In genomic region chr3:46943237-46944187, GRCh38 we compare ENCODE assay signal across 9 cellular contexts. TPM values are rescaled to one million over a fixed set of nuclear protein-coding genes. Genes with fewer than 3 reads are reported as not detected.
DNase-seq lines count a peak whose midpoint lies in the region; ATAC-seq and TF ChIP-seq lines count a peak whose summit lies in the region.
"Had no signal": no experiment of that assay in that cellular context is flagged by ENCODE, and none has a peak within 500 bp of the region (broad histone marks: within the 10 kb centered on the region; RNA-seq: fewer than 3 reads in every experiment).

No MANE protein-coding gene starts in this region.

- intact Hi-C loops in activated CD8-positive, alpha-beta T cell treated with anti-CD3 and anti-CD28 coated beads for 36 hours (cut with micrococcal nuclease) = no loop called here
- intact Hi-C loops in spleen (cut with DNase I; ENCODE audit: low total_unique reads) (no loop called here), ovary (cut with DNase I) (no loop called here)

- peak overlapping the region in 4 of 8 donors; percentile 1 to 91 (median 36) for H3K27ac ChIP-seq in spleen
- no peak overlapping the region for H3K27ac ChIP-seq in ovary

- H3K9me3 Mint-ChIP-seq in activated CD8-positive, alpha-beta T cell treated with anti-CD3 and anti-CD28 coated beads for 36 hours = no peaks in the 10 kb centered on the region
- H3K9me3 Mint-ChIP-seq in activated naive CD4-positive, alpha-beta T cell treated with anti-CD3 and anti-CD28 coated beads, Interleukin-2, amount 10 ng/mL, durations not matched to agents 7 days and 5 days = no peaks in the 10 kb centered on the region

- no peaks in the 10 kb centered on the region for H3K27me3 Mint-ChIP-seq in activated CD8-positive, alpha-beta T cell treated with anti-CD3 and anti-CD28 coated beads for 36 hours
- H3K27me3 Mint-ChIP-seq in activated naive CD4-positive, alpha-beta T cell treated with anti-CD3 and anti-CD28 coated beads, Interleukin-2, amount 10 ng/mL, durations not matched to agents 7 days and 5 days = no peaks in the 10 kb centered on the region

- TF ChIP-seq CTCF in activated CD8-positive, alpha-beta T cell treated with anti-CD3 and anti-CD28 coated beads for 36 hours (IDR thresholded peaks at IDR 0.05) = no peak
- TF ChIP-seq CTCF in spleen (IDR thresholded peaks at IDR 0.05 in 8 of 11, conservative IDR thresholded peaks at IDR 0.05 in 3 of 11) = no peak
- no peak for TF ChIP-seq CTCF in ovary (IDR thresholded peaks at IDR 0.05)

- CTCF ChIA-PET in activated CD8-positive, alpha-beta T cell treated with anti-CD3 and anti-CD28 coated beads for 36 hours (lab: Charles Lee) = no interaction called here
- CTCF ChIA-PET in activated naive CD4-positive, alpha-beta T cell treated with anti-CD3 and anti-CD28 coated beads, Interleukin-2, amount 10 ng/mL, durations not matched to agents 7 days and 5 days (lab: Charles Lee) = interaction anchor here (0.6 kb wide), 1 partner anchor 420 kb away, joined by 3 read pairs; no protein-coding TSS in a partner anchor

- peaks cover 45% of the 10 kb centered on the region for H3K36me3 Mint-ChIP-seq in activated CD8-positive, alpha-beta T cell treated with anti-CD3 and anti-CD28 coated beads for 36 hours (ENCODE audit: low read depth)
- H3K36me3 Mint-ChIP-seq in activated naive CD4-positive, alpha-beta T cell treated with anti-CD3 and anti-CD28 coated beads, Interleukin-2, amount 10 ng/mL, durations not matched to agents 7 days and 5 days = peaks cover 46% of the 10 kb centered on the region

- H3K4me1 Mint-ChIP-seq in activated CD8-positive, alpha-beta T cell treated with anti-CD3 and anti-CD28 coated beads for 36 hours (ENCODE audit: low read depth) = peaks cover 56% of the 10 kb centered on the region
- peaks cover 62% of the 10 kb centered on the region for H3K4me1 Mint-ChIP-seq in activated naive CD4-positive, alpha-beta T cell treated with anti-CD3 and anti-CD28 coated beads, Interleukin-2, amount 10 ng/mL, durations not matched to agents 7 days and 5 days

- H3K4me3 Mint-ChIP-seq in activated CD8-positive, alpha-beta T cell treated with anti-CD3 and anti-CD28 coated beads for 36 hours = no peak overlapping the region
- no peak overlapping the region for H3K4me3 Mint-ChIP-seq in activated naive CD4-positive, alpha-beta T cell treated with anti-CD3 and anti-CD28 coated beads, Interleukin-2, amount 10 ng/mL, durations not matched to agents 7 days and 5 days

- H3K4me3 ChIP-seq in iPS-15b (ENCODE audit: low read depth, low read length) (no peak overlapping the region), spleen (no peak overlapping the region), ovary (no peak overlapping the region)

- peak; percentile 56 for ATAC-seq in GM19438 (IDR thresholded peaks at IDR 0.05; ENCODE audit: low read depth, unreplicated experiment)
- ATAC-seq in activated CD8-positive, alpha-beta T cell treated with anti-CD3 and anti-CD28 coated beads for 36 hours = no peak
- ATAC-seq in GM18870 (IDR thresholded peaks at IDR 0.05; ENCODE audit: unreplicated experiment) = no peak

- TF ChIP-seq POLR2A in spleen (IDR thresholded peaks at IDR 0.05) (no peak), ovary (IDR thresholded peaks at IDR 0.05) (no peak)

- no peaks in the 10 kb centered on the region for H3K9me3 ChIP-seq in iPS-15b (ENCODE audit: control insufficient read depth, insufficient read depth, low read length)
- no peaks in the 10 kb centered on the region for H3K9me3 ChIP-seq in spleen
- H3K9me3 ChIP-seq in ovary = no peaks in the 10 kb centered on the region

- H3K27me3 ChIP-seq in iPS-15b (ENCODE audit: control insufficient read depth, insufficient read depth, low read length) (no peaks in the 10 kb centered on the region), spleen (replicated peaks in 1 of 7) (no peaks in the 10 kb centered on the region), ovary (no peaks in the 10 kb centered on the region)

- TF ChIP-seq EP300 in ovary (IDR thresholded peaks at IDR 0.05) = no peak

- no peak for DNase-seq in activated CD8-positive, alpha-beta T cell treated with anti-CD3 and anti-CD28 coated beads for 36 hours
- peak; percentile 47 for DNase-seq in spleen
- DNase-seq in stimulated activated CD4-positive, alpha-beta T cell treated with anti-CD3 and anti-CD28 coated beads, Interleukin-4, amount 100 ng/mL, for 4 hours = no peak
- DNase-seq in ovary = no peak
- DNase-seq in activated naive CD4-positive, alpha-beta T cell treated with anti-CD3 and anti-CD28 coated beads, Interleukin-2, amount 10 ng/mL, durations not matched to agents 7 days and 5 days = no peak
- DNase-seq: NCI-H1436 had no signal

- H3K27ac Mint-ChIP-seq in activated CD8-positive, alpha-beta T cell treated with anti-CD3 and anti-CD28 coated beads for 36 hours = peak overlapping the region; percentile 11
- H3K27ac Mint-ChIP-seq in activated naive CD4-positive, alpha-beta T cell treated with anti-CD3 and anti-CD28 coated beads, Interleukin-2, amount 10 ng/mL, durations not matched to agents 7 days and 5 days = no peak overlapping the region

- POLR2A ChIA-PET in activated CD8-positive, alpha-beta T cell treated with anti-CD3 and anti-CD28 coated beads for 36 hours (lab: Charles Lee) = interaction anchor here (1.0 to 1.4 kb wide), 2 partner anchors 8 to 10 kb away, joined by 3 read pairs; no protein-coding TSS in a partner anchor

- H3K4me1 ChIP-seq in iPS-15b (ENCODE audit: control insufficient read depth, insufficient read depth, low read length) (peaks cover 19% of the 10 kb centered on the region), spleen (peaks cover 35 to 96% (median 75%) of the 10 kb centered on the region in 6 donors), ovary (ENCODE audit: insufficient read depth) (peaks cover 31% of the 10 kb centered on the region)

- H3K36me3 ChIP-seq in iPS-15b (ENCODE audit: control insufficient read depth, insufficient read depth, low read length) (peaks cover 18% of the 10 kb centered on the region), spleen (peaks cover 0 to 52% (median 17%) of the 10 kb centered on the region in 6 donors), ovary (no peaks in the 10 kb centered on the region)

- peak overlapping the region; percentile 26 for H3K9ac ChIP-seq in iPS-15b (ENCODE audit: low read depth, low read length)

- WGBS in spleen, 5 donors = 73 to 81% (median 75%) methylated on average over 12 of the region's 12 CpGs
- 62 to 71% (median 65%) methylated on average over 12 of the region's 12 CpGs for WGBS in ovary, 3 donors

RNA-seq across cellular contexts. Expression of gene CCDC12, which starts 33.0 kb away (rescaled TPM):
- 10 to 100 TPM; 51.2 to 51.6 TPM for total RNA-seq in activated CD8-positive, alpha-beta T cell treated with anti-CD3 and anti-CD28 coated beads for 36 hours
- total RNA-seq in spleen (10 to 100 TPM; 36.5 to 71.4 (median 54.7) TPM), ovary (10 to 100 TPM; 32.2 to 50.1 (median 42.3) TPM)
- polyA plus RNA-seq in spleen (100 to 1,000 TPM in 2 of 3 donors, 10 to 100 TPM in 1; 93.5 to 124 (median 105) TPM), ovary (10 to 100 TPM; 34.7 to 66.7 TPM)

RNA-seq across cellular contexts. Expression of gene NBEAL2, which starts 36.0 kb away (rescaled TPM):
- total RNA-seq in activated CD8-positive, alpha-beta T cell treated with anti-CD3 and anti-CD28 coated beads for 36 hours = 10 to 100 TPM; 58.9 to 63.7 TPM
- 100 to 1,000 TPM; 101 to 271 (median 162) TPM for total RNA-seq in spleen
- 100 to 1,000 TPM in 2 of 3 donors, 10 to 100 TPM in 1; 44.0 to 126 (median 119) TPM for polyA plus RNA-seq in spleen
- total RNA-seq in ovary = 10 to 100 TPM in 6 of 7 donors, 1 to 10 TPM in 1; 9.4 to 19.1 (median 14.0) TPM
- polyA plus RNA-seq in ovary = 10 to 100 TPM in 1 of 2 donors, 1 to 10 TPM in 1; 3.4 to 13.7 TPM
